22 cellular contexts compared by ENCODE assay signal in genomic region chr12:41333988-41334387, GRCh38.
DNase-seq lines count a peak whose midpoint lies in the region; ATAC-seq, FAIRE-seq and TF ChIP-seq lines count a peak whose summit lies in the region.
"Had no signal": no experiment of that assay in that cellular context is flagged by ENCODE, and none has a peak within 500 bp of the region (broad histone marks: within the 10 kb centered on the region; RNA-seq: fewer than 3 reads in every experiment).

No MANE protein-coding gene starts in this region.

- H3K18ac ChIP-seq in H1 (ENCODE audit: extremely low read depth, low read length): no peak overlapping the region

- H3K23ac ChIP-seq in H1 (ENCODE audit: insufficient read length): no peak overlapping the region

- TF ChIP-seq RAD21 in H1 (IDR thresholded peaks at IDR 0.05 in 1 of 2, conservative IDR thresholded peaks at IDR 0.05 in 1 of 2; ENCODE audit: low read depth in 2 of 2, low read length in 2 of 2): no peak

- TF ChIP-seq CTCF in H1 (IDR thresholded peaks at IDR 0.05; ENCODE audit: control extremely low read depth in 1 of 3, insufficient read depth in 1 of 3, low read depth in 1 of 3, low read length in 3 of 3): no peak
- no peak for TF ChIP-seq CTCF in colonic mucosa (IDR thresholded peaks at IDR 0.05)
- no peak for TF ChIP-seq CTCF in CD4-positive, alpha-beta T cell (IDR thresholded peaks at IDR 0.05)

- H3K9ac ChIP-seq in HUES48 (ENCODE audit: low read depth, low read length) (no peak overlapping the region), H1 (replicated peaks in 1 of 4; ENCODE audit: extremely low read depth in 1 of 4, low read depth in 3 of 4, low read length in 3 of 4) (peak overlapping the region in 1 of 4 experiments; percentile 59; a peak in 1 of 7 replicates), colonic mucosa (ENCODE audit: low read depth in 2 of 2, low read length in 2 of 2) (no peak overlapping the region)
- H3K9ac ChIP-seq: BLaER1, GM23248 had no signal

- no peaks in the 10 kb centered on the region for H3K4me1 Mint-ChIP-seq in CD4-positive, alpha-beta T cell (ENCODE audit: low read depth)
- H3K4me1 Mint-ChIP-seq: CD4-positive, CD25-positive, alpha-beta regulatory T cell had no signal

- H3K4me3 Mint-ChIP-seq in CD4-positive, alpha-beta T cell: no peak overlapping the region
- H3K4me3 Mint-ChIP-seq: CD4-positive, CD25-positive, alpha-beta regulatory T cell had no signal

- no peak for TF ChIP-seq EP300 in H1 (IDR thresholded peaks at IDR 0.05; ENCODE audit: borderline replicate concordance in 1 of 2, low read depth in 2 of 2, low read length in 2 of 2)

- no peak overlapping the region for H2AFZ ChIP-seq in H1 (ENCODE audit: low read length)
- H2AFZ ChIP-seq: GM23248 had no signal

- no peaks in the 10 kb centered on the region for H3K36me3 ChIP-seq in HUES48 (ENCODE audit: control insufficient read depth, insufficient read depth, low read length)
- no peaks in the 10 kb centered on the region for H3K36me3 ChIP-seq in H1 (ENCODE audit: control insufficient read depth in 2 of 4, insufficient read depth in 4 of 4, low read length in 3 of 4)
- H3K36me3 ChIP-seq in colonic mucosa: no peaks in the 10 kb centered on the region
- H3K36me3 ChIP-seq: BLaER1, Peyer's patch had no signal

- H3K27ac ChIP-seq in HUES48 (ENCODE audit: low read depth, low read length) (peak overlapping the region; percentile 13), H1 (ENCODE audit: low read depth, low read length) (no peak overlapping the region), colonic mucosa (no peak overlapping the region)
- no peak overlapping the region for H3K27ac ChIP-seq in CD4-positive, alpha-beta T cell (ENCODE audit: low read depth, low read length)
- H3K27ac ChIP-seq: 22Rv1, BLaER1, GM23248, Peyer's patch, SK-N-MC had no signal

- H2BK120ac ChIP-seq in H1 (replicated peaks; ENCODE audit: low read depth, low read length): no peak overlapping the region

- H2BK5ac ChIP-seq in H1 (ENCODE audit: low read depth, low read length): 0 out of 2 replicates have a peak overlapping the region, but pooled peaks have one; percentile 28

- intact Hi-C loops in colonic mucosa (cut with DNase I): no loop called here
- intact Hi-C loops in CD4-positive, alpha-beta T cell (cut with DNase I, micrococcal nuclease): no loop called here

- no peak overlapping the region for H4K5ac ChIP-seq in H1 (ENCODE audit: insufficient read length, low read depth, low read length)

- H3K23me2 ChIP-seq in H1 (ENCODE audit: low read depth, low read length): no peaks in the 10 kb centered on the region

- peak overlapping the region; percentile 48 to 61; a peak in 3 of 4 replicates for H3K4me2 ChIP-seq in H1 (ENCODE audit: insufficient read depth in 1 of 2, low read depth in 2 of 2, low read length in 2 of 2)
- H3K4me2 ChIP-seq: BLaER1 had no signal

- H3K79me2 ChIP-seq in H1 (ENCODE audit: control insufficient read depth in 1 of 2, insufficient read depth in 2 of 2, low read length in 2 of 2): no peaks in the 10 kb centered on the region

- no peak overlapping the region for H3K14ac ChIP-seq in H1 (ENCODE audit: insufficient read length)

- 36% methylated on average over 1 of the region's 1 CpG; no CpG with 5 or more reads in 1 of the 2 experiments for WGBS in H1 (ENCODE audit: extremely low coverage in 1 of 2, insufficient coverage in 1 of 2, insufficient read length in 1 of 2, insufficient replicate concordance in 2 of 2, low coverage in 1 of 2, low lambda C conversion rate in 2 of 2, missing lambda C conversion rate in 1 of 2), 2 experiments

- H3K56ac ChIP-seq in H1 (replicated peaks; ENCODE audit: insufficient read length, low read depth, low read length): no peak overlapping the region

- FAIRE-seq in H1 (lab: Jason Lieb, UNC): no peak
- FAIRE-seq: D721Med, GM18507, HTR-8/SVneo had no signal

- H3K4me1 ChIP-seq in HUES48 (ENCODE audit: control insufficient read depth, insufficient read depth, low read length) (peaks cover 29% of the 10 kb centered on the region), H1 (replicated peaks in 1 of 4; ENCODE audit: control insufficient read depth in 3 of 4, insufficient read depth in 4 of 4, low read length in 3 of 4) (peaks cover 3 to 11% (median 8%) of the 10 kb centered on the region in 4 experiments; a peak in 6 of 7 replicates), colonic mucosa (no peaks in the 10 kb centered on the region)
- H3K4me1 ChIP-seq: BLaER1, Peyer's patch had no signal

- H2BK20ac ChIP-seq in H1 (ENCODE audit: low read length): no peak overlapping the region

- H3K79me1 ChIP-seq in H1 (ENCODE audit: low read depth, low read length): no peaks in the 10 kb centered on the region

- no peak overlapping the region for H3K4ac ChIP-seq in H1 (replicated peaks; ENCODE audit: insufficient read length, low read depth, low read length)

- POLR2A ChIA-PET in H1 (lab: Charles Lee; ENCODE audit: partially characterized antibody): interaction anchor here (0.9 kb wide), 1 partner anchor 11 kb away, joined by 3 read pairs; no protein-coding TSS in a partner anchor
- POLR2A ChIA-PET in CD4-positive, alpha-beta T cell (lab: Charles Lee): no interaction called here

- no peak overlapping the region for H4K91ac ChIP-seq in H1 (replicated peaks; ENCODE audit: insufficient read length, low read length)

- CTCF ChIA-PET in H1 (lab: Charles Lee; ENCODE audit: partially characterized antibody): interaction anchor here (1.2 to 1.6 kb wide), 2 partner anchors 56 to 329 kb away, joined by 3 to 4 read pairs; no protein-coding TSS in a partner anchor
- CTCF ChIA-PET in CD4-positive, alpha-beta T cell (lab: Charles Lee): no interaction called here

- H4K8ac ChIP-seq in H1 (ENCODE audit: extremely low read depth, insufficient read depth, low read length): no peak overlapping the region

- no peaks in the 10 kb centered on the region for H3K9me3 Mint-ChIP-seq in CD4-positive, alpha-beta T cell

- no peak overlapping the region for H3K27ac Mint-ChIP-seq in CD4-positive, alpha-beta T cell
- H3K27ac Mint-ChIP-seq: CD4-positive, CD25-positive, alpha-beta regulatory T cell had no signal

- no peaks in the 10 kb centered on the region for H3K27me3 Mint-ChIP-seq in CD4-positive, alpha-beta T cell
- H3K27me3 Mint-ChIP-seq: CD4-positive, CD25-positive, alpha-beta regulatory T cell had no signal

- H2BK12ac ChIP-seq in H1 (ENCODE audit: low read depth, low read length): no peak overlapping the region

- H4K20me1 ChIP-seq in H1 (replicated peaks in 1 of 2; ENCODE audit: control insufficient read depth in 1 of 2, insufficient read depth in 2 of 2, low read length in 2 of 2): no peaks in the 10 kb centered on the region
- H4K20me1 ChIP-seq: BLaER1 had no signal

- H3K27me3 ChIP-seq in HUES48 (ENCODE audit: control insufficient read depth, insufficient read depth, low read length): no peaks in the 10 kb centered on the region
- H3K27me3 ChIP-seq in H1 (replicated peaks in 1 of 4; ENCODE audit: control insufficient read depth in 3 of 4, extremely low read depth in 1 of 4, insufficient read depth in 3 of 4, low read length in 3 of 4): no peaks in the 10 kb centered on the region
- H3K27me3 ChIP-seq in colonic mucosa: no peaks in the 10 kb centered on the region
- H3K27me3 ChIP-seq in CD4-positive, alpha-beta T cell (ENCODE audit: control insufficient read depth, insufficient read depth, low read length): no peaks in the 10 kb centered on the region
- H3K27me3 ChIP-seq: BLaER1, Peyer's patch had no signal

- H3K9me3 ChIP-seq in HUES48 (ENCODE audit: control insufficient read depth, insufficient read depth, low read length) (no peaks in the 10 kb centered on the region), H1 (ENCODE audit: insufficient read depth in 2 of 2, low read depth in 1 of 2, low read length in 1 of 2) (no peaks in the 10 kb centered on the region), colonic mucosa (no peaks in the 10 kb centered on the region)
- H3K9me3 ChIP-seq in CD4-positive, alpha-beta T cell (ENCODE audit: control insufficient read depth, low read length): no peaks in the 10 kb centered on the region
- H3K9me3 ChIP-seq: BLaER1, Peyer's patch had no signal

- H3K36me3 Mint-ChIP-seq in CD4-positive, alpha-beta T cell (ENCODE audit: low read depth): no peaks in the 10 kb centered on the region
- H3K36me3 Mint-ChIP-seq: CD4-positive, CD25-positive, alpha-beta regulatory T cell had no signal

- DNase-seq in Ammon's horn (ENCODE audit: low spot score): peak; percentile 17
- no peak for DNase-seq in H1 (ENCODE audit: low read depth in 1 of 2, low spot score in 2 of 2)
- DNase-seq in midbrain (lab: John Stamatoyannopoulos, UW): peak; percentile 2
- DNase-seq in colonic mucosa: no peak
- no peak for DNase-seq in effector CD8-positive, alpha-beta T cell (lab: John Stamatoyannopoulos, UW)
- DNase-seq in CD4-positive, alpha-beta T cell: no peak
- DNase-seq: CD4-positive, CD25-positive, alpha-beta regulatory T cell; GM23248; KBM-7; NCI-H1105 treated with DMSO at 0.1 percent for 48 hours; NCI-H2029; NCI-H526 treated with DMSO at 0.1 percent for 48 hours; Peyer's patch; SHP77 treated with DMSO at 0.1 percent for 48 hours had no signal

- no peak for ATAC-seq in GM21737 (IDR thresholded peaks at IDR 0.05; ENCODE audit: unreplicated experiment)
- ATAC-seq in CD4-positive, alpha-beta T cell (ENCODE audit: poor library complexity): no peak

- no peak overlapping the region for H3K4me3 ChIP-seq in HUES48 (ENCODE audit: low read depth, low read length)
- peak overlapping the region in 1 of 4 experiments; percentile 34; a peak in 2 of 8 replicates for H3K4me3 ChIP-seq in H1 (ENCODE audit: extremely low read depth in 1 of 4, insufficient read depth in 2 of 4, low read depth in 3 of 4, low read length in 4 of 4)
- no peak overlapping the region for H3K4me3 ChIP-seq in colonic mucosa
- H3K4me3 ChIP-seq: BLaER1, GM23248, Peyer's patch, SK-N-MC had no signal

- no peak for TF ChIP-seq POLR2A in H1 (IDR thresholded peaks at IDR 0.05; ENCODE audit: control extremely low read depth in 1 of 2, low read depth in 2 of 2, low read length in 2 of 2)

- H2AK5ac ChIP-seq in H1 (ENCODE audit: low read depth, low read length): no peak overlapping the region

- no peak overlapping the region for H2BK15ac ChIP-seq in H1 (ENCODE audit: low read length)

TF ChIP-seq in H1, 55 proteins besides CTCF, POLR2A, EP300 and RAD21 (continues in another document):
- no peak for TF ChIP-seq TBP (IDR thresholded peaks at IDR 0.05; ENCODE audit: low read depth, low read length)
- TF ChIP-seq EGR1 (IDR thresholded peaks at IDR 0.05; ENCODE audit: borderline replicate concordance, low read depth, low read length): no peak
- TF ChIP-seq SP4 (IDR thresholded peaks at IDR 0.05; ENCODE audit: low read length): no peak
- TF ChIP-seq SIX5 (IDR thresholded peaks at IDR 0.05; ENCODE audit: low read depth, low read length): no peak
- no peak for TF ChIP-seq TCF12 (IDR thresholded peaks at IDR 0.05; ENCODE audit: low read depth, low read length)
- no peak for TF ChIP-seq EZH2 (IDR thresholded peaks at IDR 0.05; ENCODE audit: low read depth, low read length, severe bottlenecking)
- TF ChIP-seq BACH1 (IDR thresholded peaks at IDR 0.05; ENCODE audit: low read length): no peak
- no peak for TF ChIP-seq SRF (IDR thresholded peaks at IDR 0.05; ENCODE audit: low read depth, low read length)
- TF ChIP-seq CTBP2 (IDR thresholded peaks at IDR 0.05; ENCODE audit: borderline replicate concordance, insufficient read depth, insufficient read length, low read length): no peak
- TF ChIP-seq CREB1 (IDR thresholded peaks at IDR 0.05): no peak

Comparison
In these comparisons a context has a peak if more than half of its experiments do, and no peak if none do; other contexts are left out.
1. DNase-seq: peak in Ammon's horn (single experiment) and midbrain (single experiment); none in H1 (0 of 2), colonic mucosa (single experiment), effector CD8-positive, alpha-beta T cell (single experiment) and CD4-positive, alpha-beta T cell (0 of 10).